ENCODE assay signal across 19 cellular contexts in genomic region chr11:62152245-62153086, GRCh38. TPM values are rescaled to one million over a fixed set of nuclear protein-coding genes. Genes with fewer than 3 reads are reported as not detected.
DNase-seq lines count a peak whose midpoint lies in the region; ATAC-seq, FAIRE-seq and TF ChIP-seq lines count a peak whose summit lies in the region.
"Had no signal": no experiment of that assay in that cellular context is flagged by ENCODE, and none has a peak within 500 bp of the region (broad histone marks: within the 10 kb centered on the region; RNA-seq: fewer than 3 reads in every experiment).

No MANE protein-coding gene starts in this region.

- H3K79me2 ChIP-seq in osteoblast (ENCODE audit: insufficient read depth, low read length) = no peaks in the 10 kb centered on the region

- H3K27me3 ChIP-seq in osteoblast (ENCODE audit: insufficient read depth, low read length) = no peaks in the 10 kb centered on the region
- no peaks in the 10 kb centered on the region for H3K27me3 ChIP-seq in small intestine (ENCODE audit: control insufficient read depth in 2 of 2, insufficient read depth in 2 of 2, low read length in 2 of 2)

- no peak for TF ChIP-seq CTCF in osteoblast (IDR thresholded peaks at IDR 0.05; ENCODE audit: extremely low read depth, low read depth, low read length)

- intact Hi-C loops in cardiac septum (cut with DNase I) = no loop called here
- intact Hi-C loops in left cardiac atrium (cut with DNase I) = no loop called here

- H3K4me1 ChIP-seq in osteoblast (ENCODE audit: insufficient read depth, low read length) = no peaks in the 10 kb centered on the region
- no peaks in the 10 kb centered on the region for H3K4me1 ChIP-seq in small intestine (ENCODE audit: control insufficient read depth in 2 of 2, insufficient read depth in 1 of 2, low read depth in 1 of 2, low read length in 1 of 2)
- H3K4me1 ChIP-seq: A549 had no signal

- WGBS in small intestine, 3 donors = 91 to 97% (median 93%) methylated on average over 14 of the region's 14 CpGs

- FAIRE-seq in small intestine (lab: Jason Lieb, UNC) = no peak
- FAIRE-seq: A549, GM12891 had no signal

- DNase-seq in cardiac septum (ENCODE audit: low spot score) (peak; percentile 66), left cardiac atrium (no peak), osteoblast (ENCODE audit: insufficient read length, low spot score, missing footprints) (peak; percentile 52), small intestine (no peak)
- DNase-seq in activated CD8-positive, alpha-beta memory T cell treated with anti-CD3 and anti-CD28 coated beads, Interleukin-2, amount 50 U/mL, for 48 hours = peak; percentile 38
- DNase-seq: Calu3, HCEC 1CT, NCI-H1092, NCI-H187, NCI-H446, NCI-H748 treated with DMSO at 0.1 percent for 48 hours, SIG-M5 had no signal

- H4K20me1 ChIP-seq in osteoblast (ENCODE audit: insufficient read depth, low read length) = no peaks in the 10 kb centered on the region

- H2AFZ ChIP-seq in osteoblast (ENCODE audit: low read length) = no peak overlapping the region

- H3K27ac ChIP-seq in osteoblast (ENCODE audit: low read depth, low read length) (no peak overlapping the region), small intestine (ENCODE audit: low read depth in 1 of 2, low read length in 1 of 2) (no peak overlapping the region)
- H3K27ac ChIP-seq: A549, KMS-11 had no signal

- H3K4me3 ChIP-seq in osteoblast (ENCODE audit: insufficient read depth, low read length) = no peak overlapping the region
- H3K4me3 ChIP-seq in small intestine (ENCODE audit: low read depth in 1 of 2, low read length in 2 of 2) = no peak overlapping the region
- H3K4me3 ChIP-seq: A549 had no signal

- no peak overlapping the region for H3K4me2 ChIP-seq in osteoblast (ENCODE audit: insufficient read depth, low read length)
- H3K4me2 ChIP-seq: A549, KMS-11 had no signal

- no peaks in the 10 kb centered on the region for H3K9me3 ChIP-seq in osteoblast (ENCODE audit: low read depth, low read length)
- no peaks in the 10 kb centered on the region for H3K9me3 ChIP-seq in small intestine (ENCODE audit: control insufficient read depth, low read depth)
- H3K9me3 ChIP-seq: A549 had no signal

- ATAC-seq in left cardiac atrium (no peak), HG03520 (IDR thresholded peaks at IDR 0.05; ENCODE audit: unreplicated experiment) (no peak), HG02884 (IDR thresholded peaks at IDR 0.05; ENCODE audit: unreplicated experiment) (no peak)
- ATAC-seq: A549 had no signal

- peaks cover 40% of the 10 kb centered on the region for H3K36me3 ChIP-seq in osteoblast (ENCODE audit: insufficient read depth, low read length)
- H3K36me3 ChIP-seq in small intestine (ENCODE audit: control insufficient read depth in 2 of 2, insufficient read depth in 2 of 2, low read length in 2 of 2) = peaks cover 4 to 9% of the 10 kb centered on the region in 2 donors

RNA-seq across cellular contexts. Expression of gene INCENP, which starts 28.7 kb away (rescaled TPM):
- total RNA-seq in cardiac septum (13.5 TPM), left cardiac atrium (10 to 100 TPM; 15.4 to 16.7 TPM), osteoblast (8.7 and 13.8 TPM in 2 replicates)
- polyA plus RNA-seq in small intestine = 10 to 100 TPM in 1 of 3 donors, 1 to 10 TPM in 2; 4.5 to 18.8 (median 6.2) TPM

RNA-seq across cellular contexts. Expression of gene SCGB1D1, which starts 37.5 kb away (rescaled TPM):
- total RNA-seq in cardiac septum (not detected), left cardiac atrium (not detected), osteoblast (not detected in 2 replicates)
- polyA plus RNA-seq in small intestine = not detected
- total RNA-seq: Calu3, G401, MCF 10A had no signal
- polyA plus RNA-seq: A549 had no signal

RNA-seq across cellular contexts. Expression of gene SCGB2A1, which starts 56.0 kb away (rescaled TPM):
- total RNA-seq in cardiac septum = not detected
- not detected for total RNA-seq in left cardiac atrium
- total RNA-seq in osteoblast = not detected in 2 replicates
- polyA plus RNA-seq in small intestine = under 1 TPM in 1 of 3 donors, not detected in 2; 0.28 TPM
- total RNA-seq: Calu3, G401, MCF 10A had no signal
- polyA plus RNA-seq: A549 had no signal

Comparison
In these comparisons a context has a peak if more than half of its experiments do, and no peak if none do; other contexts are left out.
1. DNase-seq: peak in cardiac septum (single experiment), activated CD8-positive, alpha-beta memory T cell treated with anti-CD3 and anti-CD28 coated beads, Interleukin-2, amount 50 U/mL, for 48 hours (single experiment) and osteoblast (single experiment); none in left cardiac atrium (single experiment) and small intestine (single experiment).